1 cellular context compared by ENCODE assay signal in the genomic region with DNA sequence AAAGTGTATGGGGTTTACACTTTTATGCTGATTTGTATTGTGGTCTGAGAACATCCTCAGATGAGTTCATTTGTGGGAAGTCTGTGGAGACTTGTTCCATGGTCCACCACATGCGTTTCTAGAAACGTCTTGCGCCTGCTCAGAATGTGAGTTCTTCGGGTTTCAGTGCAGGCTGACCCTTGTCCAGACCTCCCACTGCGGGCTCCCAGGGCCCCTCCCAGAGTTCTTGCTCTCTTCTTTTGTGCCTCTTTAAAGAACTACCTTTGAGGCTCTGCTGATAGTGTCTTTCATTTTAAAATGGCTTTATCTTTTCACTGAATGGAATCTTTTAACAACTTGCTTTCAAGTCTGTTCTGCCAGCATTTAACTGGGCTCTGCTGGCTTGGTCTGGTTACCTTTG.
TF ChIP-seq lines count a peak whose summit lies in the region.

No MANE protein-coding gene starts in this region.

TF ChIP-seq in GM12878, 131 proteins besides CTCF, POLR2A, EP300 and RAD21:
- TF ChIP-seq RUNX3 (IDR thresholded peaks at IDR 0.05; ENCODE audit: low read length) = 0 out of 2 replicates have a peak, but pooled peaks have one; percentile 23
- no peak for TF ChIP-seq STAT1 (conservative IDR thresholded peaks at IDR 0.05)
